8 cellular contexts compared by ENCODE assay signal in the genomic region with DNA sequence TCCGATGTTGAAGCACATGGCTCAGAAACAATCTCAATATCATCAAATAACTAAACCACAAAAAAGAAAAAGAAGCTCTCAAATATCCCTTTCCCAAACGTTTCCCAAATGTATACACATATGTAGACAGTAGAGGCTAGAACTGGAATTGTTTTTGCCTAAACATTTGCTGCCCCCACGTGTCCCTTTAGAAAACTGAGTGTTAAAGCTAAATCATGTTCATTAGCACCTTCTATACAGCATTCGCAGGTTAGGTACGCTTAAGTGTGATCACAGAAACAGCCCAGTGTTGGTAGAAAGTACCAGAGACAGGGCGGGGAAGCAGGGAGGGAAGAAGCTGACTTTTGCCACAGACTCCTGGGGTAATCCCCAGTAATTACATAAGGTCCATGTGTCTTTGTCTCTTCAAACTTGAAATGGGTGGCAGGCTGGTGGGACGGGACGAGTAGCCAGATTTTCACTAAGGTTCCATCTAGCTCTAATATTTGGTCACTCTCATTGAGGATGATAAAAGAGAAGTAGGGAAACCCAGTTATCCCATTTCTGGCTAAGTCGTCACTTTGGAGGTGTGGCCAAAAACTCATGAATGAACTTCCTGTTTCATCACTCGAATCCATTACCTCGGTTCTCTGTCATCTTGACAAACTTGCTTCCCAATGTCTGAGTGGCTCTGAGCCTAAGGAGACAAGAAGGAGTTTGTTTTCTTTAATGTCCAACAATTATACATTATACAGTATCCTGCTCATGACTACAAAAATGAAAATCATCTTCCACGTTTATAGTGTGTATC. TPM values are rescaled to one million over a fixed set of nuclear protein-coding genes. Genes with fewer than 3 reads are reported as not detected.
DNase-seq lines count a peak whose midpoint lies in the region; ATAC-seq, FAIRE-seq and TF ChIP-seq lines count a peak whose summit lies in the region.

No MANE protein-coding gene starts in this region.

- peak overlapping the region; percentile 51 for H3K27ac ChIP-seq in A673 (ENCODE audit: low read depth, low read length, poor library complexity, severe bottlenecking)

- ATAC-seq in sciatic nerve, result peak; percentile 39

- H3K27me3 ChIP-seq in A673 (replicated peaks; ENCODE audit: insufficient read depth, low read depth, low read length, poor library complexity), result no peaks in the 10 kb centered on the region
- H3K27me3 ChIP-seq in H7 (ENCODE audit: control insufficient read depth, insufficient read depth, low read length), result peaks cover 44% of the 10 kb centered on the region

- peak; percentile 93 for FAIRE-seq in G401.6 (lab: Jason Lieb, UNC)

- POLR2A ChIA-PET in A673 (lab: Charles Lee; ENCODE audit: low non-redundant PET), result interaction anchor here (0.5 kb wide), 1 partner anchor 15 kb away, joined by 3 read pairs; the partner anchor contains the start of gene TFAP2A

- no peaks in the 10 kb centered on the region for H3K9me3 ChIP-seq in A673 (ENCODE audit: low read depth, low read length, poor library complexity, severe bottlenecking)

- H3K36me3 ChIP-seq in A673 (ENCODE audit: insufficient read depth, low read length, poor library complexity, severe bottlenecking), result no peaks in the 10 kb centered on the region
- no peaks in the 10 kb centered on the region for H3K36me3 ChIP-seq in H7 (replicated peaks; ENCODE audit: control insufficient read depth, insufficient read depth, low read length)

- peaks cover 38% of the 10 kb centered on the region for H3K4me1 ChIP-seq in A673 (ENCODE audit: insufficient read depth, low read length, poor library complexity, severe bottlenecking)

- CTCF ChIA-PET in A673 (lab: Charles Lee), result interaction anchor here (0.6 to 2.2 kb wide), 12 partner anchors 15 to 1948 kb away, joined by 3 to 18 read pairs (median 3); partner anchors contain the start of gene TFAP2A

- no TSS peak for BruUV-seq in A673 (replicated peaks; lab: Mats Ljungman, UMichigan)

- TF ChIP-seq CTCF in A673 (conservative IDR thresholded peaks at IDR 0.05; ENCODE audit: low read depth, low read length), result peak; percentile 78
- TF ChIP-seq CTCF in LNCAP (IDR thresholded peaks at IDR 0.05), result peak; percentile 57
- peak; percentile 51 for TF ChIP-seq CTCF in fibroblast of pulmonary artery (IDR thresholded peaks at IDR 0.05; ENCODE audit: low read length, missing control alignments)

- DNase-seq in A673 (ENCODE audit: low spot score) (peak; percentile 85), H7 (peak; percentile 55), SK-MEL-5 (ENCODE audit: low read depth, low spot score) (peak; percentile 89), fibroblast of pulmonary artery (ENCODE audit: low read depth) (peak; percentile 66), sciatic nerve (ENCODE audit: low spot score) (no peak)
- DNase-seq in stimulated activated CD4-positive, alpha-beta T cell treated with anti-CD3 and anti-CD28 coated beads, Interleukin-12 subunit alpha, Interleukin-12 subunit beta, amount 100 ng/mL, for 4 hours, result no peak

- in situ Hi-C loops in SK-MEL-5 (cut with HindIII; ENCODE audit: low pct_unique_long_range_greater_than_20kb, low sequenced_read_pairs), result no loop called here

- H3K4me3 ChIP-seq in A673 (ENCODE audit: low read depth, low read length, poor library complexity, severe bottlenecking) (peak overlapping the region; percentile 2), H7 (ENCODE audit: insufficient read depth, low read depth, low read length) (no peak overlapping the region), fibroblast of pulmonary artery (replicated peaks; ENCODE audit: low read depth, low read length) (no peak overlapping the region)

- intact Hi-C loops in A673 (cut with micrococcal nuclease; ENCODE audit: unreplicated experiment) (loop anchor here (1.0 to 5.0 kb wide), 6 partner anchors 889 to 1931 kb away; no protein-coding TSS in a partner anchor), sciatic nerve (cut with DNase I) (no loop called here)

RNA-seq across cellular contexts. Expression of gene TFAP2A, which starts 15.0 kb away (rescaled TPM):
- total RNA-seq in A673 (2021) (19.1 and 19.3 TPM in 2 replicates), sciatic nerve (1.6 TPM)
- not detected in 2 replicates for total RNA-seq in H7 (2014; rRNA removed; shearing (Covaris generic))
- total RNA-seq in SK-MEL-5 (2014; rRNA removed; shearing (Covaris generic)), result 24.6 and 38.4 TPM in 2 replicates
- polyA plus RNA-seq in SK-MEL-5 (2015; cell fraction: cytosol; rRNA removed), result 104 and 135 TPM in 2 replicates
- polyA plus RNA-seq in SK-MEL-5 (2015; cell fraction: nucleus; rRNA removed), result 188 and 226 TPM in 2 replicates

Comparison
In these comparisons a context has a peak if more than half of its experiments do, and no peak if none do; other contexts are left out.
1. DNase-seq: peak in A673 (single experiment), H7 (single experiment), SK-MEL-5 (single experiment) and fibroblast of pulmonary artery (single experiment); none in sciatic nerve (single experiment) and stimulated activated CD4-positive, alpha-beta T cell treated with anti-CD3 and anti-CD28 coated beads, Interleukin-12 subunit alpha, Interleukin-12 subunit beta, amount 100 ng/mL, for 4 hours (single experiment).
2. Peak in every context shown above with its lines, with median percentiles within 50 percentile points of each other: CTCF ChIP-seq.